8 cellular contexts compared by ENCODE assay signal in the genomic region with DNA sequence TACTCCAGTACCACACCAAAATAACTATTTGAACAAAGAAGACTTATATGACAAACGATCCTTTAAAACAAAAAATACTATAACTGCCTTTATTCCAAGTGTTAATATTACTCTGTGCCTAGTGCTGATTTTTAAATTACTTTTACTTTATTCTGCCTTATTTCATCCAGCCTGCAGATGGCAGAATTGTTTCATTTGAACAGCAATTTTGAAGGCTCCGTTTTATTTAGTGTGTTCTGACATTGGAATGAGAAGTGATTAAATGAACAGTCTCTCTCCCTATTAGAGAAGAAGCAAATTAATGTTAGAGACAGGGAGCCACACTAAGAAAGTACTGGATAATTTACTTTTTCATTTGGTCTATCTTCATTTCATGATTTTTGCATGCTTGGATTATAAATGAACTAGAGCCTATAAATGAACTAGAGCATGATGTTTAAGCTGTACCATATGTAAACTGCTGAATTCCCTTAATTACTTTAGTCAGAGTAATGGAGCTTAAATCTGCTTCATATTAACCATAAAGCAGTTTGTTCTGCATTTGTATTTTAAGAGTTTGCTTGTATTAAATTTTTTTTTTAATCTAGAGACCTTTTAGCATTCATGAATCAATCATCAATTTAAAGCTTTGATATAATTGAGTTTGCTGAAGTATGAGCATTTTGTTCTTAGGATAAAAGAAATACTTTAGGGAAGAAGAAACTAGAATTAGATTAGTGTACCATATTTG. TPM values are rescaled to one million over a fixed set of nuclear protein-coding genes. Genes with fewer than 3 reads are reported as not detected.
A peak's percentile ranks its signal among the peaks of the same experiment; 100 is the strongest.
DNase-seq lines count a peak whose midpoint lies in the region; ATAC-seq, FAIRE-seq and TF ChIP-seq lines count a peak whose summit lies in the region.

No MANE protein-coding gene starts in this region.

- DNase-seq in Ammon's horn (ENCODE audit: low spot score) = peak; percentile 63
- DNase-seq in GM12891 (ENCODE audit: insufficient read length, low spot score) = no peak
- peak; percentile 54 for DNase-seq in NCI-H2196 (lab: John Stamatoyannopoulos, UW; ENCODE audit: unreplicated experiment)
- DNase-seq in amniotic epithelial cell (ENCODE audit: low read depth) = peak; percentile 58
- no peak for DNase-seq in right atrium auricular region (ENCODE audit: low spot score)
- no peak for DNase-seq in activated T-cell treated with anti-CD3 and anti-CD28 coated beads, Interleukin-2, amount 50 U/mL, for 48 hours

- peak; percentile 50 for FAIRE-seq in GM12891 (lab: Jason Lieb, UNC)

- TF ChIP-seq CTCF in right atrium auricular region (IDR thresholded peaks at IDR 0.05) = peak; percentile 56 to 84

- H3K4me3 ChIP-seq in right atrium auricular region (no peak overlapping the region), subcutaneous abdominal adipose tissue (ENCODE audit: low read depth in 1 of 5, low read length in 5 of 5) (no peak overlapping the region)

- H3K27me3 ChIP-seq in right atrium auricular region (no peaks in the 10 kb centered on the region), subcutaneous abdominal adipose tissue (ENCODE audit: control insufficient read depth in 5 of 5, insufficient read depth in 4 of 5, low read length in 5 of 5) (no peaks in the 10 kb centered on the region)

- ATAC-seq in HG03354 (IDR thresholded peaks at IDR 0.05; ENCODE audit: poor library complexity, severe bottlenecking, unreplicated experiment) = no peak

- H3K27ac ChIP-seq in right atrium auricular region = no peak overlapping the region
- peak overlapping the region; percentile 63 for H3K27ac ChIP-seq in subcutaneous abdominal adipose tissue (ENCODE audit: low read depth, low read length)

- peak overlapping the region in 1 of 5 donors; percentile 24 for H3K9ac ChIP-seq in subcutaneous abdominal adipose tissue (ENCODE audit: low read length in 5 of 5)

- H3K9me3 ChIP-seq in right atrium auricular region = no peaks in the 10 kb centered on the region
- H3K9me3 ChIP-seq in subcutaneous abdominal adipose tissue (ENCODE audit: control insufficient read depth in 5 of 5, low read length in 5 of 5) = no peaks in the 10 kb centered on the region

- H3K4me1 ChIP-seq in right atrium auricular region (peaks cover 0 to 44% of the 10 kb centered on the region in 2 donors), subcutaneous abdominal adipose tissue (ENCODE audit: control insufficient read depth in 5 of 5, insufficient read depth in 5 of 5, low read length in 5 of 5) (peaks cover 0 to 49% (median 25%) of the 10 kb centered on the region in 5 donors)

- no peak for TF ChIP-seq POLR2A in GM12891 (IDR thresholded peaks at IDR 0.05; ENCODE audit: low read depth, low read length)

- H3K36me3 ChIP-seq in right atrium auricular region (no peaks in the 10 kb centered on the region), subcutaneous abdominal adipose tissue (ENCODE audit: control insufficient read depth in 5 of 5, insufficient read depth in 5 of 5, low read length in 5 of 5) (no peaks in the 10 kb centered on the region)

TF ChIP-seq in GM12891, 5 proteins besides CTCF, POLR2A, EP300 and RAD21:
- TF ChIP-seq PAX5 (IDR thresholded peaks at IDR 0.05; ENCODE audit: insufficient read depth, low read length, severe bottlenecking) (no peak), TAF1 (IDR thresholded peaks at IDR 0.05; ENCODE audit: low read depth, low read length) (no peak), SPI1 (IDR thresholded peaks at IDR 0.05; ENCODE audit: low read depth, low read length) (no peak), POU2F2 (IDR thresholded peaks at IDR 0.05; ENCODE audit: low read depth, low read length) (no peak), POLR2AphosphoS5 (IDR thresholded peaks at IDR 0.05; ENCODE audit: low read depth, low read length) (no peak)

RNA-seq across cellular contexts. Expression of gene PDHX, which starts 9.8 kb away (rescaled TPM):
- polyA plus RNA-seq in GM12891 (2012; ENCODE audit: low read depth, missing spikeins) = 16.9 TPM
- total RNA-seq in right atrium auricular region = 10 to 100 TPM; 47.2 to 94.0 TPM

RNA-seq across cellular contexts. Expression of gene APIP, which starts 10.1 kb away (rescaled TPM):
- 30.8 TPM for polyA plus RNA-seq in GM12891 (2012; ENCODE audit: low read depth, missing spikeins)
- total RNA-seq in right atrium auricular region = 10 to 100 TPM; 19.1 to 20.7 TPM

Comparison
In these comparisons a context has a peak if more than half of its experiments do, and no peak if none do; other contexts are left out.
1. DNase-seq: peak in Ammon's horn (single experiment), NCI-H2196 (single experiment) and amniotic epithelial cell (single experiment); none in GM12891 (single experiment), right atrium auricular region (single experiment) and activated T-cell treated with anti-CD3 and anti-CD28 coated beads, Interleukin-2, amount 50 U/mL, for 48 hours (0 of 2).